35 cellular contexts compared by ENCODE assay signal in genomic region chr11:126725043-126725442, GRCh38.
"Had no signal": no experiment of that assay in that cellular context is flagged by ENCODE, and none has a peak within 500 bp of the region (broad histone marks: within the 10 kb centered on the region; RNA-seq: fewer than 3 reads in every experiment).

No MANE protein-coding gene starts in this region.

- FAIRE-seq: colon had no signal

- H3K27ac ChIP-seq: ascending aorta, breast epithelium, cardiac muscle cell, esophagus muscularis mucosa, foreskin keratinocyte, gastrocnemius medialis, heart left ventricle had no signal

- DNase-seq: activated CD4-positive, alpha-beta memory T cell treated with anti-CD3 and anti-CD28 coated beads for 36 hours; activated CD4-positive, alpha-beta T cell treated with anti-CD3 and anti-CD28 coated beads for 36 hours; activated CD4-positive, alpha-beta T cell treated with anti-CD3 and anti-CD28 coated beads, Interleukin-2, amount 10 ng/mL, durations not matched to agents 24 days and 14 days; activated CD4-positive, CD25-positive, alpha-beta regulatory T cell; activated CD4-positive, CD25-positive, alpha-beta regulatory T cell treated with anti-CD3 and anti-CD28 coated beads, Interleukin-2, amount 50 U/mL, for 72 hours; activated CD8-positive, alpha-beta memory T cell treated with anti-CD3 and anti-CD28 coated beads, Interleukin-2, amount 10 ng/mL, durations not matched to agents 7 days and 5 days; activated CD8-positive, alpha-beta memory T cell treated with anti-CD3 and anti-CD28 coated beads, Interleukin-2, amount 50 U/mL, for 4 hours; activated CD8-positive, alpha-beta T cell treated with anti-CD3 and anti-CD28 coated beads, Interleukin-2, amount 10 ng/mL, durations not matched to agents 7 days and 5 days; activated gamma-delta T cell; activated naive CD4-positive, alpha-beta T cell; activated naive CD4-positive, alpha-beta T cell treated with anti-CD3 and anti-CD28 coated beads, Interleukin-2, amount 10 ng/mL, durations not matched to agents 7 days and 5 days; activated naive CD8-positive, alpha-beta T cell treated with anti-CD3 and anti-CD28 coated beads, Interleukin-2, amount 10 ng/mL, durations not matched to agents 7 days and 5 days; activated T-cell treated with anti-CD3 and anti-CD28 coated beads, Interleukin-2, amount 50 U/mL, for 1 hour; activated T-cell treated with anti-CD3 and anti-CD28 coated beads, Interleukin-2, amount 50 U/mL, for 48 hours; cortex of kidney; dermis blood vessel endothelial cell; effector CD4-positive, alpha-beta T cell; effector memory CD8-positive, alpha-beta T cell; erythroblast; foreskin keratinocyte; gastrocnemius medialis; glutamatergic neuron; heart left ventricle; T-helper 1 cell; T-helper 17 cell; T1000 had no signal

- H3K9me3 ChIP-seq: ascending aorta, breast epithelium, esophagus muscularis mucosa, gastrocnemius medialis, heart left ventricle had no signal

- H3K36me3 ChIP-seq: ascending aorta, breast epithelium, cardiac muscle cell, esophagus muscularis mucosa, gastrocnemius medialis, heart left ventricle had no signal

- ATAC-seq: activated CD4-positive, alpha-beta T cell treated with anti-CD3 and anti-CD28 coated beads for 36 hours; activated CD8-positive, alpha-beta memory T cell treated with anti-CD3 and anti-CD28 coated beads, Interleukin-2, amount 10 ng/mL, durations not matched to agents 7 days and 5 days; activated CD8-positive, alpha-beta T cell treated with anti-CD3 and anti-CD28 coated beads, Interleukin-2, amount 10 ng/mL, durations not matched to agents 7 days and 5 days; activated naive CD4-positive, alpha-beta T cell treated with anti-CD3 and anti-CD28 coated beads, Interleukin-2, amount 50 U/mL, for 72 hours; effector memory CD8-positive, alpha-beta T cell; foreskin keratinocyte; gastrocnemius medialis; heart left ventricle; T-helper 17 cell had no signal

- H3K27me3 Mint-ChIP-seq: activated CD8-positive, alpha-beta memory T cell treated with anti-CD3 and anti-CD28 coated beads, Interleukin-2, amount 10 ng/mL, durations not matched to agents 7 days and 5 days; activated naive CD4-positive, alpha-beta T cell treated with anti-CD3 and anti-CD28 coated beads, Interleukin-2, amount 10 ng/mL, durations not matched to agents 7 days and 5 days; activated naive CD8-positive, alpha-beta T cell treated with anti-CD3 and anti-CD28 coated beads, Interleukin-2, amount 10 ng/mL, durations not matched to agents 7 days and 5 days; T-helper 17 cell had no signal

- H3K4me1 Mint-ChIP-seq: activated CD4-positive, alpha-beta T cell treated with anti-CD3 and anti-CD28 coated beads for 36 hours; activated CD4-positive, alpha-beta T cell treated with anti-CD3 and anti-CD28 coated beads, Interleukin-2, amount 10 ng/mL, durations not matched to agents 24 days and 14 days; activated CD8-positive, alpha-beta memory T cell treated with anti-CD3 and anti-CD28 coated beads, Interleukin-2, amount 10 ng/mL, durations not matched to agents 7 days and 5 days; activated naive CD4-positive, alpha-beta T cell treated with anti-CD3 and anti-CD28 coated beads, Interleukin-2, amount 10 ng/mL, durations not matched to agents 7 days and 5 days; activated naive CD8-positive, alpha-beta T cell treated with anti-CD3 and anti-CD28 coated beads, Interleukin-2, amount 10 ng/mL, durations not matched to agents 7 days and 5 days; T-helper 17 cell had no signal

- H3K4me1 ChIP-seq: ascending aorta, breast epithelium, foreskin keratinocyte, gastrocnemius medialis had no signal

- H3K4me3 ChIP-seq: ascending aorta, breast epithelium, cardiac muscle cell, esophagus muscularis mucosa, gastrocnemius medialis, heart left ventricle had no signal

- H3K4me3 Mint-ChIP-seq: activated CD4-positive, alpha-beta memory T cell treated with anti-CD3 and anti-CD28 coated beads for 36 hours; activated CD4-positive, alpha-beta T cell treated with anti-CD3 and anti-CD28 coated beads for 36 hours; activated CD4-positive, alpha-beta T cell treated with anti-CD3 and anti-CD28 coated beads, Interleukin-2, amount 10 ng/mL, durations not matched to agents 24 days and 14 days; activated CD8-positive, alpha-beta memory T cell treated with anti-CD3 and anti-CD28 coated beads, Interleukin-2, amount 10 ng/mL, durations not matched to agents 7 days and 5 days; activated CD8-positive, alpha-beta T cell treated with anti-CD3 and anti-CD28 coated beads, Interleukin-2, amount 10 ng/mL, durations not matched to agents 7 days and 5 days; activated naive CD4-positive, alpha-beta T cell treated with anti-CD3 and anti-CD28 coated beads, Interleukin-2, amount 10 ng/mL, durations not matched to agents 7 days and 5 days; activated naive CD8-positive, alpha-beta T cell treated with anti-CD3 and anti-CD28 coated beads, Interleukin-2, amount 10 ng/mL, durations not matched to agents 7 days and 5 days; activated T-helper 1 cell treated with anti-CD3 and anti-CD28 coated beads, Interleukin-12 subunit alpha, Interleukin-12 subunit beta, Interleukin-2, Interleukin-4 antibody, amounts not matched to agents 30 ng/mL and 10 ng/mL and 1 ng/mL, durations not matched to agents 14 hours and 24 hours and 36 hours; brain; effector memory CD8-positive, alpha-beta T cell; T-helper 17 cell; T-helper 2 cell treated with Interferon-gamma antibody and Interleukin-4, amounts not matched to agents 5 μg/mL and 100 μg/mL, for 36 hours had no signal

- H3K27me3 ChIP-seq: ascending aorta, breast epithelium, cardiac muscle cell, foreskin keratinocyte, gastrocnemius medialis had no signal

- H3K36me3 Mint-ChIP-seq: activated CD4-positive, alpha-beta memory T cell treated with anti-CD3 and anti-CD28 coated beads for 36 hours; activated CD8-positive, alpha-beta memory T cell treated with anti-CD3 and anti-CD28 coated beads, Interleukin-2, amount 10 ng/mL, durations not matched to agents 7 days and 5 days; activated naive CD4-positive, alpha-beta T cell treated with anti-CD3 and anti-CD28 coated beads, Interleukin-2, amount 10 ng/mL, durations not matched to agents 7 days and 5 days; activated naive CD4-positive, alpha-beta T cell treated with anti-CD3 and anti-CD28 coated beads, Interleukin-2, amount 50 U/mL, for 72 hours; activated naive CD8-positive, alpha-beta T cell treated with anti-CD3 and anti-CD28 coated beads, Interleukin-2, amount 10 ng/mL, durations not matched to agents 7 days and 5 days; brain had no signal

- H3K27ac Mint-ChIP-seq: activated CD4-positive, alpha-beta memory T cell treated with anti-CD3 and anti-CD28 coated beads for 36 hours; activated CD4-positive, alpha-beta T cell treated with anti-CD3 and anti-CD28 coated beads for 36 hours; activated CD4-positive, alpha-beta T cell treated with anti-CD3 and anti-CD28 coated beads, Interleukin-2, amount 10 ng/mL, durations not matched to agents 24 days and 14 days; activated CD8-positive, alpha-beta memory T cell treated with anti-CD3 and anti-CD28 coated beads, Interleukin-2, amount 10 ng/mL, durations not matched to agents 7 days and 5 days; activated CD8-positive, alpha-beta T cell treated with anti-CD3 and anti-CD28 coated beads, Interleukin-2, amount 10 ng/mL, durations not matched to agents 7 days and 5 days; activated naive CD4-positive, alpha-beta T cell treated with anti-CD3 and anti-CD28 coated beads, Interleukin-2, amount 10 ng/mL, durations not matched to agents 7 days and 5 days; activated naive CD4-positive, alpha-beta T cell treated with anti-CD3 and anti-CD28 coated beads, Interleukin-2, amount 50 U/mL, for 72 hours; activated naive CD8-positive, alpha-beta T cell treated with anti-CD3 and anti-CD28 coated beads, Interleukin-2, amount 10 ng/mL, durations not matched to agents 7 days and 5 days; activated T-helper 1 cell treated with anti-CD3 and anti-CD28 coated beads, Interleukin-12 subunit alpha, Interleukin-12 subunit beta, Interleukin-2, Interleukin-4 antibody, amounts not matched to agents 30 ng/mL and 10 ng/mL and 1 ng/mL, durations not matched to agents 14 hours and 24 hours and 36 hours; brain; effector memory CD8-positive, alpha-beta T cell; T-helper 17 cell; T-helper 2 cell treated with Interferon-gamma antibody and Interleukin-4, amounts not matched to agents 5 μg/mL and 100 μg/mL, for 36 hours had no signal

- H3K9me3 Mint-ChIP-seq: activated CD4-positive, alpha-beta memory T cell treated with anti-CD3 and anti-CD28 coated beads for 36 hours; activated CD4-positive, alpha-beta T cell treated with anti-CD3 and anti-CD28 coated beads, Interleukin-2, amount 10 ng/mL, durations not matched to agents 24 days and 14 days; activated naive CD4-positive, alpha-beta T cell treated with anti-CD3 and anti-CD28 coated beads, Interleukin-2, amount 10 ng/mL, durations not matched to agents 7 days and 5 days; activated naive CD4-positive, alpha-beta T cell treated with anti-CD3 and anti-CD28 coated beads, Interleukin-2, amount 50 U/mL, for 72 hours; activated naive CD8-positive, alpha-beta T cell treated with anti-CD3 and anti-CD28 coated beads, Interleukin-2, amount 10 ng/mL, durations not matched to agents 7 days and 5 days; activated T-helper 1 cell treated with anti-CD3 and anti-CD28 coated beads, Interleukin-12 subunit alpha, Interleukin-12 subunit beta, Interleukin-2, Interleukin-4 antibody, amounts not matched to agents 30 ng/mL and 10 ng/mL and 1 ng/mL, durations not matched to agents 14 hours and 24 hours and 36 hours; T-helper 2 cell treated with Interferon-gamma antibody and Interleukin-4, amounts not matched to agents 5 μg/mL and 100 μg/mL, for 36 hours had no signal
